22 cellular contexts compared by ENCODE assay signal in genomic region chr2:101868525-101868924, GRCh38.
"Had no signal": no experiment of that assay in that cellular context is flagged by ENCODE, and none has a peak within 500 bp of the region (broad histone marks: within the 10 kb centered on the region; RNA-seq: fewer than 3 reads in every experiment).

No MANE protein-coding gene starts in this region.

- H3K4me3 ChIP-seq: heart right ventricle, left ventricle myocardium inferior, lower lobe of right lung, psoas muscle, spleen, tibial artery, upper lobe of left lung, uterus had no signal

- H3K27me3 ChIP-seq: heart right ventricle, spleen, tibial artery, upper lobe of left lung, uterus had no signal

- H3K4me1 ChIP-seq: lower lobe of right lung, psoas muscle, spleen, tibial artery, uterus had no signal

- H3K9me3 ChIP-seq: heart right ventricle, left ventricle myocardium inferior, lower lobe of right lung, psoas muscle, spleen, tibial artery, upper lobe of left lung, uterus had no signal

- H3K27ac Mint-ChIP-seq: dendritic cell treated with granulocyte-macrophage colony-stimulating factor and Interleukin-4, amounts not matched to agents 40 ng/mL and 50 ng/mL, for 4 days; nephron; stimulated activated naive CD8-positive, alpha-beta T cell treated with anti-CD3 and anti-CD28 coated beads, Interleukin-15, Interleukin-2, amounts not matched to agents 100 ng/mL and 50 ng/mL, for 24 hours had no signal

- H3K4me1 Mint-ChIP-seq: naive B cell; nephron; stimulated activated memory B cell treated with anti-CD40 and anti-IgM and Interleukin-4, amounts not matched to agents 10 μg/mL and 1 μg/mL and 100 μg/mL, for 72 hours had no signal

- H3K27me3 Mint-ChIP-seq: dendritic cell treated with granulocyte-macrophage colony-stimulating factor and Interleukin-4, amounts not matched to agents 40 ng/mL and 50 ng/mL, for 4 days; naive B cell; stimulated activated memory B cell treated with anti-CD40 and anti-IgM and Interleukin-4, amounts not matched to agents 10 μg/mL and 1 μg/mL and 100 μg/mL, for 72 hours; stimulated activated naive CD8-positive, alpha-beta T cell treated with anti-CD3 and anti-CD28 coated beads, Interleukin-15, Interleukin-2, amounts not matched to agents 100 ng/mL and 50 ng/mL, for 24 hours had no signal

- H3K27ac ChIP-seq: heart right ventricle, left ventricle myocardium inferior, lower lobe of right lung, psoas muscle, spleen, tibial artery, upper lobe of left lung, uterus had no signal

- H3K4me3 Mint-ChIP-seq: dendritic cell treated with granulocyte-macrophage colony-stimulating factor and Interleukin-4, amounts not matched to agents 40 ng/mL and 50 ng/mL, for 4 days; naive B cell; nephron; stimulated activated memory B cell treated with anti-CD40 and anti-IgM and Interleukin-4, amounts not matched to agents 10 μg/mL and 1 μg/mL and 100 μg/mL, for 72 hours; stimulated activated naive CD8-positive, alpha-beta T cell treated with anti-CD3 and anti-CD28 coated beads, Interleukin-15, Interleukin-2, amounts not matched to agents 100 ng/mL and 50 ng/mL, for 24 hours had no signal

- DNase-seq: heart right ventricle; hypothalamus; islet precursor cell; left ventricle myocardium inferior; lower lobe of right lung; mesendoderm; naive B cell; psoas muscle; retina; spleen; stimulated activated CD4-positive, alpha-beta T cell treated with anti-CD3 and anti-CD28 coated beads, Interleukin-15, amount 100 ng/mL, for 24 hours; stimulated activated CD4-positive, alpha-beta T cell treated with anti-CD3 and anti-CD28 coated beads, Interleukin-1b, Interleukin-23, amount 100 ng/mL, for 48 hours; stimulated activated CD4-positive, alpha-beta T cell treated with anti-CD3 and anti-CD28 coated beads, Interleukin-4, amount 100 ng/mL, for 24 hours; tibial artery; upper lobe of left lung; uterus had no signal

- FAIRE-seq: colon had no signal

- H3K36me3 ChIP-seq: uterus had no signal

- ATAC-seq: heart right ventricle; lower lobe of right lung; psoas muscle; sciatic nerve; stimulated activated memory B cell treated with anti-CD40 and anti-IgM and Interleukin-4, amounts not matched to agents 10 μg/mL and 1 μg/mL and 100 μg/mL, for 72 hours had no signal

- H3K9me3 Mint-ChIP-seq: dendritic cell treated with granulocyte-macrophage colony-stimulating factor and Interleukin-4, amounts not matched to agents 40 ng/mL and 50 ng/mL, for 4 days; naive B cell; nephron; stimulated activated memory B cell treated with anti-CD40 and anti-IgM and Interleukin-4, amounts not matched to agents 10 μg/mL and 1 μg/mL and 100 μg/mL, for 72 hours; stimulated activated naive CD8-positive, alpha-beta T cell treated with anti-CD3 and anti-CD28 coated beads, Interleukin-15, Interleukin-2, amounts not matched to agents 100 ng/mL and 50 ng/mL, for 24 hours had no signal
